ENCODE assay signal across 9 cellular contexts in genomic region chr14:49622022-49622607, GRCh38. TPM values are rescaled to one million over a fixed set of nuclear protein-coding genes. Genes with fewer than 3 reads are reported as not detected.
DNase-seq lines count a peak whose midpoint lies in the region; ATAC-seq and TF ChIP-seq lines count a peak whose summit lies in the region.
"Had no signal": no experiment of that assay in that cellular context is flagged by ENCODE, and none has a peak within 500 bp of the region (broad histone marks: within the 10 kb centered on the region; RNA-seq: fewer than 3 reads in every experiment).

No MANE protein-coding gene starts in this region.

- WGBS in heart left ventricle, 4 donors, result 41 to 55% (median 45%) methylated on average over 3 of the region's 3 CpGs
- WGBS in lung, 2 donors, result 60 to 82% methylated on average over 3 of the region's 3 CpGs
- WGBS in urinary bladder, result 69% methylated on average over 3 of the region's 3 CpGs

- H3K27me3 ChIP-seq in heart left ventricle (no peaks in the 10 kb centered on the region), ascending aorta (no peaks in the 10 kb centered on the region), lung (ENCODE audit: control insufficient read depth, insufficient read depth) (no peaks in the 10 kb centered on the region)

- H3K4me1 ChIP-seq in heart left ventricle, result peaks cover 0 to 57% (median 31%) of the 10 kb centered on the region in 12 donors
- H3K4me1 ChIP-seq in ascending aorta, result peaks cover 6 to 29% of the 10 kb centered on the region in 2 donors
- H3K4me1 ChIP-seq in lung (ENCODE audit: control insufficient read depth in 2 of 2, insufficient read depth in 2 of 2, low read length in 2 of 2), result peaks cover 4 to 15% of the 10 kb centered on the region in 2 donors
- H3K4me1 ChIP-seq in urinary bladder (ENCODE audit: insufficient read depth), result no peaks in the 10 kb centered on the region

- H3K27ac ChIP-seq in heart left ventricle (no peak overlapping the region), ascending aorta (peak overlapping the region in 1 of 2 donors; percentile 97), lung (ENCODE audit: low read depth in 1 of 2, low read length in 1 of 2) (no peak overlapping the region), urinary bladder (ENCODE audit: low read depth) (no peak overlapping the region), substantia nigra (ENCODE audit: low read depth, low read length, poor library complexity, severe bottlenecking) (no peak overlapping the region)

- no peak for TF ChIP-seq POLR2A in heart left ventricle (IDR thresholded peaks at IDR 0.05)

- TF ChIP-seq CTCF in heart left ventricle (IDR thresholded peaks at IDR 0.05) (no peak), ascending aorta (IDR thresholded peaks at IDR 0.05) (no peak), lung (IDR thresholded peaks at IDR 0.05; ENCODE audit: control extremely low read depth, extremely low read depth) (no peak)

- H3K4me3 ChIP-seq in heart left ventricle (peak overlapping the region in 10 of 12 donors; percentile 66 to 96 (median 80)), ascending aorta (peak overlapping the region; percentile 63 to 98), lung (peak overlapping the region; percentile 84), urinary bladder (ENCODE audit: low read depth, low read length) (peak overlapping the region; percentile 69)

- H3K36me3 ChIP-seq in heart left ventricle (peaks cover 0 to 53% (median 42%) of the 10 kb centered on the region in 9 donors), ascending aorta (peaks cover 3 to 23% of the 10 kb centered on the region in 2 donors), lung (ENCODE audit: control insufficient read depth in 2 of 2, insufficient read depth in 2 of 2, low read length in 2 of 2) (peaks cover 4 to 5% of the 10 kb centered on the region in 2 donors), urinary bladder (ENCODE audit: insufficient read depth) (peaks cover under 1% of the 10 kb centered on the region)

- intact Hi-C loops in heart left ventricle (cut with DNase I), result loop anchor here in 3 of 10 donors (5.0 kb wide), 1 partner anchor 35 kb away; the partner anchor contains the start of gene RPS29 (in 3 of the 3)
- intact Hi-C loops in left cardiac atrium (cut with DNase I), result no loop called here
- intact Hi-C loops in ascending aorta (cut with DNase I), result loop anchor here (5.0 kb wide), 2 partner anchors 240 to 495 kb away; partner anchors contain the start of gene VCPKMT

- H3K9me3 ChIP-seq in heart left ventricle (no peaks in the 10 kb centered on the region), ascending aorta (no peaks in the 10 kb centered on the region), lung (ENCODE audit: control insufficient read depth in 2 of 2, insufficient read depth in 1 of 2, low read length in 1 of 2) (no peaks in the 10 kb centered on the region)

- DNase-seq in heart left ventricle (no peak), left cardiac atrium (no peak), ascending aorta (ENCODE audit: low spot score in 2 of 2) (no peak), lung (ENCODE audit: low spot score) (peak; percentile 19), substantia nigra (lab: John Stamatoyannopoulos, UW) (no peak), ecto neural progenitor cell (ENCODE audit: low spot score) (no peak)
- DNase-seq: NCI-H510A treated with DMSO at 0.1 percent for 48 hours had no signal

- no peak for ATAC-seq in heart left ventricle
- no peak for ATAC-seq in left cardiac atrium
- ATAC-seq in lung (ENCODE audit: insufficient read depth, low FRiP score), result no peak
- no peak for ATAC-seq in HG03457 (IDR thresholded peaks at IDR 0.05; ENCODE audit: unreplicated experiment)

RNA-seq across cellular contexts. Expression of gene MGAT2, which starts 1.5 kb away (rescaled TPM):
- total RNA-seq in heart left ventricle (10 to 100 TPM; 12.5 to 28.8 (median 16.4) TPM), left cardiac atrium (10 to 100 TPM; 16.6 to 24.7 TPM), ascending aorta (37.4 TPM), lung (10 to 100 TPM; 26.8 to 44.2 TPM), urinary bladder (43.5 TPM)
- polyA plus RNA-seq in heart left ventricle (10 to 100 TPM in 1 of 2 donors, 1 to 10 TPM in 1; 6.8 to 28.1 TPM), lung (10 to 100 TPM; 15.2 to 32.4 TPM), urinary bladder (20.5 TPM)

RNA-seq across cellular contexts. Expression of gene RPL36AL, which starts 1.7 kb away (rescaled TPM):
- total RNA-seq in heart left ventricle, result 100 to 1,000 TPM; 107 to 262 (median 138) TPM
- polyA plus RNA-seq in heart left ventricle, result 100 to 1,000 TPM; 328 to 512 TPM
- 100 to 1,000 TPM; 131 to 149 TPM for total RNA-seq in left cardiac atrium
- total RNA-seq in ascending aorta, result 21.3 TPM
- total RNA-seq in lung, result 100 to 1,000 TPM; 117 to 158 TPM
- polyA plus RNA-seq in lung, result 100 to 1,000 TPM; 343 to 729 TPM
- total RNA-seq in urinary bladder, result 122 TPM
- polyA plus RNA-seq in urinary bladder, result 349 TPM

RNA-seq across cellular contexts. Expression of gene DNAAF2, which starts 12.9 kb away (rescaled TPM):
- 10 to 100 TPM in 1 of 9 donors, 1 to 10 TPM in 8; 3.6 to 10.0 (median 5.1) TPM for total RNA-seq in heart left ventricle
- 1 to 10 TPM; 3.4 to 6.7 TPM for polyA plus RNA-seq in heart left ventricle
- total RNA-seq in left cardiac atrium, result 1 to 10 TPM; 4.9 to 7.0 TPM
- total RNA-seq in ascending aorta, result 14.0 TPM
- 10 to 100 TPM; 11.7 to 12.3 TPM for total RNA-seq in lung
- 1 to 10 TPM; 4.4 to 8.2 TPM for polyA plus RNA-seq in lung
- total RNA-seq in urinary bladder, result 9.1 TPM
- 6.4 TPM for polyA plus RNA-seq in urinary bladder

RNA-seq across cellular contexts. Expression of gene LRR1, which starts 23.4 kb away (rescaled TPM):
- total RNA-seq in heart left ventricle (10 to 100 TPM in 2 of 9 donors, 1 to 10 TPM in 7; 2.5 to 39.6 (median 7.5) TPM), left cardiac atrium (1 to 10 TPM; 6.2 to 7.4 TPM), ascending aorta (not detected), lung (10 to 100 TPM in 1 of 2 donors, 1 to 10 TPM in 1; 6.9 to 11.9 TPM), urinary bladder (19.2 TPM)
- polyA plus RNA-seq in heart left ventricle (1 to 10 TPM; 2.1 to 7.1 TPM), lung (1 to 10 TPM; 5.7 to 8.3 TPM), urinary bladder (8.6 TPM)

RNA-seq across cellular contexts. Expression of gene RPS29, which starts 35.9 kb away (rescaled TPM):
- total RNA-seq in heart left ventricle (1,000 to 10,000 TPM in 2 of 9 donors, 100 to 1,000 TPM in 7; 507 to 4,598 (median 922) TPM), left cardiac atrium (1,000 to 10,000 TPM in 1 of 2 donors, 100 to 1,000 TPM in 1; 895 to 1,080 TPM), ascending aorta (2,262 TPM), lung (1,000 to 10,000 TPM in 1 of 2 donors, 100 to 1,000 TPM in 1; 413 to 1,209 TPM), urinary bladder (1,469 TPM)
- polyA plus RNA-seq in heart left ventricle (1,000 to 10,000 TPM in 1 of 2 donors, 100 to 1,000 TPM in 1; 914 to 1,431 TPM), lung (1,000 to 10,000 TPM; 2,302 to 3,240 TPM), urinary bladder (2,986 TPM)
